ENCODE assay signal across 29 cellular contexts in the genomic region with DNA sequence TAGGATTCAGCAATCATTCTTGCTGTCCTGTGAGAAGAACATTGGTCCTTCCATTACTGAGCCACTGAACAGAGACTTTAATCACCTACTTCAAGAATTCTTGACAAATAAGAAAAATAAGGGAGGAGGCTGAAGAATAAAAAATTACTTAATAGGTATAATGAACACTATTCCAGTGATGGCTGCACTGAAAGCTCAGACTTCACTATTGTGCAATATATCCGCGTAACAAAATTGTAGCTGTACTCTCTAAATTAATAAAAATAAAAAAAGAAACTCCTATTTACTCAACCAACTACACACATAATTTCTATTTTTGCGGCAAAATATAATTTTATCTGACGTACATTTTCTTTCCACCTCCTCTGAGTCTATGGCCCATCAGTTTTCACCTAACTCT.
"Had no signal": no experiment of that assay in that cellular context is flagged by ENCODE, and none has a peak within 500 bp of the region (broad histone marks: within the 10 kb centered on the region; RNA-seq: fewer than 3 reads in every experiment).

No MANE protein-coding gene starts in this region.

- H3K4me3 Mint-ChIP-seq: stimulated activated effector memory CD8-positive, alpha-beta T cell treated with anti-CD3 and anti-CD28 coated beads, Interleukin-12 subunit alpha, Interleukin-12 subunit beta, amount 100 ng/mL, for 72 hours; stimulated activated memory B cell treated with anti-CD40 and anti-IgM and Interleukin-4, amounts not matched to agents 10 μg/mL and 1 μg/mL and 100 μg/mL, for 72 hours; stimulated activated naive B cell treated with anti-CD40 and anti-IgM and Interleukin-4, amounts not matched to agents 10 μg/mL and 1 μg/mL and 100 μg/mL, for 72 hours; stimulated activated naive CD8-positive, alpha-beta T cell treated with anti-CD3 and anti-CD28 coated beads, Interleukin-15, amount 100 ng/mL, for 72 hours; stimulated activated naive CD8-positive, alpha-beta T cell treated with anti-CD3 and anti-CD28 coated beads, Interleukin-15, Interleukin-2, amounts not matched to agents 100 ng/mL and 50 ng/mL, for 24 hours; type B pancreatic cell had no signal

- DNase-seq: stimulated activated CD4-positive, alpha-beta T cell treated with anti-CD3 and anti-CD28 coated beads, Interleukin-2, amount 100 ng/mL, for 48 hours; stimulated activated CD4-positive, alpha-beta T cell treated with anti-CD3 and anti-CD28 coated beads, Interleukin-4, amount 100 ng/mL, for 1 hour; stimulated activated CD4-positive, alpha-beta T cell treated with anti-CD3 and anti-CD28 coated beads, Interleukin-4, amount 100 ng/mL, for 24 hours; stimulated activated CD4-positive, alpha-beta T cell treated with anti-CD3 and anti-CD28 coated beads, Interleukin-4, amount 100 ng/mL, for 4 hours; stimulated activated CD8-positive, alpha-beta memory T cell treated with anti-CD3 and anti-CD28 coated beads, Interleukin-4, amount 100 ng/mL, for 48 hours; stimulated activated naive B cell treated with anti-CD40 and anti-IgM and Interleukin-4, amounts not matched to agents 10 μg/mL and 1 μg/mL and 100 μg/mL, for 72 hours; stimulated activated naive CD4-positive, alpha-beta T cell; stimulated activated naive CD4-positive, alpha-beta T cell treated with Interleukin-2 at 50 U/mL for 16 hours; stimulated activated naive CD8-positive, alpha-beta T cell treated with anti-CD3 and anti-CD28 coated beads, Interleukin-15, amount 100 ng/mL, for 72 hours; stimulated activated naive CD8-positive, alpha-beta T cell treated with anti-CD3 and anti-CD28 coated beads, Interleukin-15, Interleukin-2, amounts not matched to agents 100 U/mL and 50 U/mL, for 24 hours; stomach; substantia nigra; testis; thyroid gland; tibial artery; transverse colon; trophoblast cell; upper lobe of left lung; upper lobe of right lung; uterus had no signal

- H3K27ac Mint-ChIP-seq: stimulated activated effector memory CD8-positive, alpha-beta T cell treated with anti-CD3 and anti-CD28 coated beads, Interleukin-12 subunit alpha, Interleukin-12 subunit beta, amount 100 ng/mL, for 72 hours; stimulated activated memory B cell treated with anti-CD40 and anti-IgM and Interleukin-4, amounts not matched to agents 10 μg/mL and 1 μg/mL and 100 μg/mL, for 72 hours; stimulated activated naive B cell treated with anti-CD40 and anti-IgM and Interleukin-4, amounts not matched to agents 10 μg/mL and 1 μg/mL and 100 μg/mL, for 72 hours; stimulated activated naive CD8-positive, alpha-beta T cell treated with anti-CD3 and anti-CD28 coated beads, Interleukin-15, amount 100 ng/mL, for 72 hours; stimulated activated naive CD8-positive, alpha-beta T cell treated with anti-CD3 and anti-CD28 coated beads, Interleukin-15, Interleukin-2, amounts not matched to agents 100 ng/mL and 50 ng/mL, for 24 hours; type B pancreatic cell had no signal

- H3K4me3 ChIP-seq: stomach, suprapubic skin, testis, thoracic aorta, thyroid gland, tibial artery, tibial nerve, transverse colon, upper lobe of left lung, upper lobe of right lung, uterus, vagina had no signal

- H3K4me1 ChIP-seq: stomach, suprapubic skin, testis, thyroid gland, tibial artery, tibial nerve, transverse colon, upper lobe of left lung, upper lobe of right lung, uterus, vagina had no signal

- H3K27me3 ChIP-seq: stomach, suprapubic skin, testis, thyroid gland, tibial artery, tibial nerve, transverse colon, upper lobe of left lung, upper lobe of right lung, uterus, vagina had no signal

- FAIRE-seq: urothelium cell line had no signal

- H3K36me3 Mint-ChIP-seq: stimulated activated effector memory CD8-positive, alpha-beta T cell treated with anti-CD3 and anti-CD28 coated beads, Interleukin-12 subunit alpha, Interleukin-12 subunit beta, amount 100 ng/mL, for 72 hours; stimulated activated memory B cell treated with anti-CD40 and anti-IgM and Interleukin-4, amounts not matched to agents 10 μg/mL and 1 μg/mL and 100 μg/mL, for 72 hours; stimulated activated naive B cell treated with anti-CD40 and anti-IgM and Interleukin-4, amounts not matched to agents 10 μg/mL and 1 μg/mL and 100 μg/mL, for 72 hours; type B pancreatic cell had no signal

- H3K27me3 Mint-ChIP-seq: stimulated activated memory B cell treated with anti-CD40 and anti-IgM and Interleukin-4, amounts not matched to agents 10 μg/mL and 1 μg/mL and 100 μg/mL, for 72 hours; stimulated activated naive B cell treated with anti-CD40 and anti-IgM and Interleukin-4, amounts not matched to agents 10 μg/mL and 1 μg/mL and 100 μg/mL, for 72 hours; stimulated activated naive CD8-positive, alpha-beta T cell treated with anti-CD3 and anti-CD28 coated beads, Interleukin-15, amount 100 ng/mL, for 72 hours; stimulated activated naive CD8-positive, alpha-beta T cell treated with anti-CD3 and anti-CD28 coated beads, Interleukin-15, Interleukin-2, amounts not matched to agents 100 ng/mL and 50 ng/mL, for 24 hours; type B pancreatic cell had no signal

- ATAC-seq: stimulated activated effector memory CD8-positive, alpha-beta T cell treated with anti-CD3 and anti-CD28 coated beads, Interleukin-12 subunit alpha, Interleukin-12 subunit beta, amount 100 ng/mL, for 72 hours; stimulated activated memory B cell treated with anti-CD40 and anti-IgM and Interleukin-4, amounts not matched to agents 10 μg/mL and 1 μg/mL and 100 μg/mL, for 72 hours; stimulated activated naive B cell treated with anti-CD40 and anti-IgM and Interleukin-4, amounts not matched to agents 10 μg/mL and 1 μg/mL and 100 μg/mL, for 72 hours; stimulated activated naive CD8-positive, alpha-beta T cell treated with anti-CD3 and anti-CD28 coated beads, Interleukin-15, amount 100 ng/mL, for 72 hours; stimulated activated naive CD8-positive, alpha-beta T cell treated with anti-CD3 and anti-CD28 coated beads, Interleukin-15, Interleukin-2, amounts not matched to agents 100 U/mL and 50 U/mL, for 24 hours; upper lobe of right lung had no signal

- H3K36me3 ChIP-seq: stomach, suprapubic skin, thoracic aorta, thyroid gland, tibial artery, tibial nerve, transverse colon, upper lobe of left lung, upper lobe of right lung, uterus, vagina had no signal

- H3K9me3 ChIP-seq: testis, thoracic aorta, thyroid gland, tibial artery, transverse colon, upper lobe of left lung, upper lobe of right lung, uterus, vagina had no signal

- H3K4me1 Mint-ChIP-seq: stimulated activated effector memory CD8-positive, alpha-beta T cell treated with anti-CD3 and anti-CD28 coated beads, Interleukin-12 subunit alpha, Interleukin-12 subunit beta, amount 100 ng/mL, for 72 hours; stimulated activated memory B cell treated with anti-CD40 and anti-IgM and Interleukin-4, amounts not matched to agents 10 μg/mL and 1 μg/mL and 100 μg/mL, for 72 hours; stimulated activated naive B cell treated with anti-CD40 and anti-IgM and Interleukin-4, amounts not matched to agents 10 μg/mL and 1 μg/mL and 100 μg/mL, for 72 hours; stimulated activated naive CD8-positive, alpha-beta T cell treated with anti-CD3 and anti-CD28 coated beads, Interleukin-15, amount 100 ng/mL, for 72 hours had no signal

- H3K27ac ChIP-seq: stomach, suprapubic skin, testis, thoracic aorta, thyroid gland, tibial artery, tibial nerve, transverse colon, upper lobe of left lung, upper lobe of right lung, uterus, vagina had no signal
